Comparison of ENCODE assay signal across 13 cellular contexts in the genomic region with DNA sequence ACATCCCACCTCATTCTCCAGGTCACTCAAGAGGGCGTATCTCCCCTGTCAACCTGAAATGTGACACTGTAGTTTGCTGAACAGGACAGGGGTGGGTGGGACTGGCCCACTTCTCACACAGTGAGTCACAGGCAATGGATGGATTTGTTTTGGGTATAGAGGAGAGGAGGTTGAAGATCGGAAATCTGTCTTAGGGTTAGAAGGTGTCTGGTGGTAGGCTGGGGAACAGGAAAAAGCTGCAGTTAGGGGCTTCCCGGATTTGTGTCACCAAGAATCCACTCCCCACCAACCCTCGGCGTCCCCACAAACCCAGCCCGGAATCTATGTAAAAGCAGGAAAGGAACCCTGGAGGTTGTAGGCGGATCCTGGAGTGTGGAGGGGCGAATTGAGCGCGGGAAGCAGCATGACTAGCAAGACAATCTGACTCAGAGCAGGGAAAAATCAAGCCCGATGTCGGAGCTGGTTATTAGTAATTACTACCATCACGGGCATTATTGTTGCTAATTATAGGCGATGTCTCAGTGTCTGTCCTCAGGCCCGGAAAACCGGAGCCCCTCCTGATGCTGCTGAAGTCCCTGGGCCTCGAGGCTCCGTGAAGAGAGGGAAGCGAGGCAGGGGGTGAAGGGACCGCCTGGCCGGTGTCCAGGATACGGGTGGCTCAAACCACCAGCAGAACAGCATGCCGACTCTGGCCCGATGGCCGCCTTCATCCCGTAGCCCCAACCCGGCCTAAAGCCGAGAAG. TPM values are rescaled to one million over a fixed set of nuclear protein-coding genes. Genes with fewer than 3 reads are reported as not detected.
DNase-seq lines count a peak whose midpoint lies in the region; ATAC-seq and TF ChIP-seq lines count a peak whose summit lies in the region.
"Had no signal": no experiment of that assay in that cellular context is flagged by ENCODE, and none has a peak within 500 bp of the region (broad histone marks: within the 10 kb centered on the region; RNA-seq: fewer than 3 reads in every experiment).

No MANE protein-coding gene starts in this region.

- H3K4me1 ChIP-seq in GM23338 (ENCODE audit: insufficient read depth) (peaks cover 47% of the 10 kb centered on the region), ectodermal cell (ENCODE audit: control insufficient read depth, insufficient read depth, low read length) (peaks cover 14% of the 10 kb centered on the region)

- no peaks in the 10 kb centered on the region; the same call in 1 of the 3 replicates for H3K9me3 Mint-ChIP-seq in GM23338
- no peaks in the 10 kb centered on the region for H3K9me3 Mint-ChIP-seq in nephron

- peak overlapping the region; percentile 53 for H3K4me3 ChIP-seq in AG10803 (ENCODE audit: low read length)
- peak overlapping the region; percentile 60 for H3K4me3 ChIP-seq in GM23338
- H3K4me3 ChIP-seq in ectodermal cell (ENCODE audit: insufficient read depth, low read depth, low read length), result peak overlapping the region; percentile 90

- peaks cover 18% of the 10 kb centered on the region; the same call in 1 of the 2 replicates for H4K20me1 ChIP-seq in GM23338 (replicated peaks; ENCODE audit: insufficient read depth)

- no peak overlapping the region; the same call in 1 of the 2 replicates for H2AFZ ChIP-seq in GM23338

- H3K4me3 Mint-ChIP-seq in GM23338 (peak overlapping the region; percentile 61), nephron (peak overlapping the region; percentile 49 to 72 (median 61))
- H3K4me3 Mint-ChIP-seq: stimulated activated naive CD8-positive, alpha-beta T cell treated with anti-CD3 and anti-CD28 coated beads, Interleukin-15, Interleukin-2, amounts not matched to agents 100 ng/mL and 50 ng/mL, for 24 hours had no signal

- no peaks in the 10 kb centered on the region for H3K9me2 ChIP-seq in GM23338 (ENCODE audit: insufficient read depth)

- no peaks in the 10 kb centered on the region; the same call in 2 of the 3 replicates for H3K36me3 Mint-ChIP-seq in GM23338 (ENCODE audit: low read depth)
- H3K36me3 Mint-ChIP-seq in nephron (ENCODE audit: low read depth), result peaks cover 7% of the 10 kb centered on the region
- H3K36me3 Mint-ChIP-seq: CD4-positive, alpha-beta memory T cell had no signal

- H3K79me2 ChIP-seq in GM23338 (replicated peaks; ENCODE audit: insufficient read depth), result no peaks in the 10 kb centered on the region

- DNase-seq in AG10803 (ENCODE audit: low read depth) (no peak), GM23338 (ENCODE audit: low spot score) (peak; percentile 64), SW480 (ENCODE audit: low spot score) (no peak), HT-29 (ENCODE audit: low spot score) (no peak)
- DNase-seq in stimulated activated CD4-positive, alpha-beta T cell treated with anti-CD3 and anti-CD28 coated beads, Interleukin-4, amount 100 ng/mL, for 4 hours, result no peak
- DNase-seq: CD4-positive, alpha-beta memory T cell; naive thymus-derived CD4-positive, alpha-beta T cell; NCI-H446 treated with DMSO at 0.1 percent for 48 hours had no signal

- 5% methylated on average over 27 to 28 of the region's 28 CpGs for WGBS in ectodermal cell, 2 experiments

- peaks cover 40% of the 10 kb centered on the region for H3K4me1 Mint-ChIP-seq in GM23338
- H3K4me1 Mint-ChIP-seq in nephron, result peaks cover 23% of the 10 kb centered on the region

- H3K4me2 ChIP-seq in GM23338, result peak overlapping the region; percentile 83

- H3K27ac Mint-ChIP-seq in GM23338 (no peak overlapping the region), nephron (peak overlapping the region in 1 of 3 experiments; percentile 53)
- H3K27ac Mint-ChIP-seq: stimulated activated naive CD8-positive, alpha-beta T cell treated with anti-CD3 and anti-CD28 coated beads, Interleukin-15, Interleukin-2, amounts not matched to agents 100 ng/mL and 50 ng/mL, for 24 hours had no signal

- H3K27me3 Mint-ChIP-seq in GM23338 (ENCODE audit: insufficient read depth, low read depth, poor library complexity) (peaks cover 90% of the 10 kb centered on the region), nephron (ENCODE audit: low read depth) (peaks cover 94% of the 10 kb centered on the region)

- ATAC-seq in GM23338, result 0 out of 3 replicates have a peak, but pooled peaks have one; percentile 1
- no peak for ATAC-seq in GM18511 (IDR thresholded peaks at IDR 0.05; ENCODE audit: unreplicated experiment)
- ATAC-seq: naive thymus-derived CD4-positive, alpha-beta T cell had no signal

- H3F3A ChIP-seq in GM23338 (replicated peaks; ENCODE audit: low read depth), result 0 out of 2 replicates have a peak, but pooled peaks cover 4% of the 10 kb centered on the region

- H3K27me3 ChIP-seq in GM23338 (ENCODE audit: insufficient read depth), result peaks cover 95% of the 10 kb centered on the region
- H3K27me3 ChIP-seq in ectodermal cell (ENCODE audit: control insufficient read depth, insufficient read depth, low read length, poor library complexity, severe bottlenecking), result peaks cover 86% of the 10 kb centered on the region

- H3K36me3 ChIP-seq in GM23338 (ENCODE audit: insufficient read depth) (no peaks in the 10 kb centered on the region), ectodermal cell (ENCODE audit: control insufficient read depth, insufficient read depth, low read length) (no peaks in the 10 kb centered on the region)

- TF ChIP-seq CTCF in AG10803 (conservative IDR thresholded peaks at IDR 0.05; ENCODE audit: low read length) (no peak), GM23338 (conservative IDR thresholded peaks at IDR 0.05; ENCODE audit: low read depth in 2 of 2) (no peak), nephron (IDR thresholded peaks at IDR 0.05; ENCODE audit: unreplicated experiment in 3 of 3) (no peak)

- H3K9me3 ChIP-seq in ectodermal cell (ENCODE audit: control insufficient read depth, low read length), result no peaks in the 10 kb centered on the region

- H3K27ac ChIP-seq in GM23338 (ENCODE audit: low read depth) (no peak overlapping the region), ectodermal cell (ENCODE audit: insufficient read depth, low read depth, low read length, poor library complexity, severe bottlenecking) (no peak overlapping the region)
- H3K27ac ChIP-seq: RWPE1 had no signal

TF ChIP-seq in GM23338, 12 proteins besides CTCF, POLR2A, EP300 and RAD21 (continues in another document):
- TF ChIP-seq, protein P1, sequence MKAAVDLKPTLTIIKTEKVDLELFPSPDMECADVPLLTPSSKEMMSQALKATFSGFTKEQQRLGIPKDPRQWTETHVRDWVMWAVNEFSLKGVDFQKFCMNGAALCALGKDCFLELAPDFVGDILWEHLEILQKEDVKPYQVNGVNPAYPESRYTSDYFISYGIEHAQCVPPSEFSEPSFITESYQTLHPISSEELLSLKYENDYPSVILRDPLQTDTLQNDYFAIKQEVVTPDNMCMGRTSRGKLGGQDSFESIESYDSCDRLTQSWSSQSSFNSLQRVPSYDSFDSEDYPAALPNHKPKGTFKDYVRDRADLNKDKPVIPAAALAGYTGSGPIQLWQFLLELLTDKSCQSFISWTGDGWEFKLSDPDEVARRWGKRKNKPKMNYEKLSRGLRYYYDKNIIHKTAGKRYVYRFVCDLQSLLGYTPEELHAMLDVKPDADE (IDR thresholded peaks at IDR 0.05), result no peak
- TF ChIP-seq EZH2 (IDR thresholded peaks at IDR 0.05; ENCODE audit: low read depth, unreplicated experiment), result peak; percentile 79

RNA-seq across cellular contexts. Expression of a gene that starts 1.7 kb away (rescaled TPM):
- 0.58 and 1.8 TPM in 2 replicates for total RNA-seq in GM23338 (2014; rRNA removed; shearing (Covaris generic))
- 0.11 and 0.19 TPM in 2 replicates for polyA plus RNA-seq in GM23338 (2016; fragmentation: Nextera tagmentation; extraction: Ambion mirVana)
- polyA plus RNA-seq in ectodermal cell (2013, experiment 1 of 4), result 132 TPM
- polyA plus RNA-seq in ectodermal cell (2013, experiment 2 of 4), result 134 TPM
- polyA plus RNA-seq in ectodermal cell (2013, experiment 3 of 4), result 122 TPM
- 115 TPM for polyA plus RNA-seq in ectodermal cell (2013, experiment 4 of 4)
- total RNA-seq in HT-29 (2014; rRNA removed; shearing (Covaris generic)), result not detected in 2 replicates
- total RNA-seq: CD4-positive, alpha-beta memory T cell; naive thymus-derived CD4-positive, alpha-beta T cell had no signal
- polyA plus RNA-seq: CD4-positive, alpha-beta memory T cell; naive thymus-derived CD4-positive, alpha-beta T cell had no signal
